ENCODE assay signal across 19 cellular contexts in the genomic region with DNA sequence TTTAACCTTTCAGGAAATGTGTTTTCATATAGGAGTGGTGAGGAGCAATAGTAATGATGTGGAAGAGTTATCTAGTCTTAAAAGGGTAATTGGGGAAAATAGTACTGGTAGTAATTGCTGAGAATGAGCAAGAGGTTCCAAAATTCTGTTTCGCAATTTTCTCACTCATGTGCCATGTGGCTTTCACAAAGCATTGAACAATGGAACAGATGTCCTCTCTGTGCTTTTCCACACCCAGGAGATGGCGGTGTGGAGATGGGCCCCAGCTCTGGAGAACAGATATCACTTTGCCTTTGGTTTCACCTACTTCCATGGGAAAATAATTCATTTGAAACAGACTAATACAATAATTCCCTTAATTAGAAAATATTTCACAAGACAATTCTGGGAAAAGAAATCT.
A peak's percentile ranks its signal among the peaks of the same experiment; 100 is the strongest.
DNase-seq lines count a peak whose midpoint lies in the region; ATAC-seq, FAIRE-seq and TF ChIP-seq lines count a peak whose summit lies in the region.
"Had no signal": no experiment of that assay in that cellular context is flagged by ENCODE, and none has a peak within 500 bp of the region (broad histone marks: within the 10 kb centered on the region; RNA-seq: fewer than 3 reads in every experiment).

No MANE protein-coding gene starts in this region.

- RAD21 ChIA-PET in GM12878 (lab: Charles Lee; ENCODE audit: unreplicated experiment), result no interaction called here

- intact Hi-C loops in GM12878 (cut with micrococcal nuclease; ENCODE audit: unreplicated experiment), result no loop called here

- H3K79me2 ChIP-seq in GM12878 (ENCODE audit: control insufficient read depth, insufficient read depth, low read length), result no peaks in the 10 kb centered on the region

- H4K20me1 ChIP-seq in GM12878 (ENCODE audit: control insufficient read depth, insufficient read depth), result no peaks in the 10 kb centered on the region
- H4K20me1 ChIP-seq: BLaER1 treated with 17β-estradiol and CSF1 and Interleukin-3, amounts not matched to agents 10 nM and 100 nM had no signal

- H2AFZ ChIP-seq in GM12878 (ENCODE audit: control insufficient read depth, low read depth, low read length), result no peak overlapping the region

- H3K9me3 Mint-ChIP-seq in natural killer cell treated with Interleukin-12 subunit alpha and Interleukin-12 subunit beta and Interleukin-15 and Interleukin-18, amount 100 ng/mL, for 72 hours, result peaks cover 4% of the 10 kb centered on the region

- no peak overlapping the region for H3K4me3 ChIP-seq in GM12878
- H3K4me3 ChIP-seq: BLaER1 treated with 17β-estradiol and CSF1 and Interleukin-3, amounts not matched to agents 10 nM and 100 nM; SJCRH30; thyroid gland had no signal

- DNase-seq in NCI-H146 (lab: John Stamatoyannopoulos, UW) (peak; percentile 82), GM12878 (ENCODE audit: low read depth, low spot score) (no peak), kidney tubule cell (ENCODE audit: low spot score) (peak; percentile 9), NCI-H345 (lab: John Stamatoyannopoulos, UW) (no peak)
- no peak for DNase-seq in natural killer cell treated with Interleukin-12 subunit alpha and Interleukin-12 subunit beta and Interleukin-15 and Interleukin-18, amount 100 ng/mL, for 72 hours (ENCODE audit: low spot score)
- DNase-seq: activated naive CD8-positive, alpha-beta T cell treated with anti-CD3 and anti-CD28 coated beads for 36 hours; activated T-cell treated with anti-CD3 and anti-CD28 coated beads, Interleukin-2, amount 50 U/mL, for 4 hours; cerebellar nuclear complex; DMS79 treated with DMSO at 0.1 percent for 48 hours; mesenchymal stem cell; NK-92 treated with Interleukin-12 subunit alpha and Interleukin-12 subunit beta, amount 100 ng/mL, for 24 hours; stimulated activated CD4-positive, alpha-beta T cell treated with anti-CD3 and anti-CD28 coated beads, Interleukin-2, amount 100 ng/mL, for 48 hours; stimulated activated CD8-positive, alpha-beta memory T cell treated with anti-CD3 and anti-CD28 coated beads, Interleukin-4, amount 100 ng/mL, for 48 hours; thyroid gland had no signal

- H3K27ac ChIP-seq in GM12878 (ENCODE audit: control insufficient read depth, insufficient read depth), result no peak overlapping the region
- H3K27ac ChIP-seq: BLaER1 treated with 17β-estradiol and CSF1 and Interleukin-3, amounts not matched to agents 10 nM and 100 nM; SJCRH30; thyroid gland had no signal

- no peak overlapping the region for H3K4me2 ChIP-seq in GM12878 (ENCODE audit: control insufficient read depth, insufficient read depth)
- H3K4me2 ChIP-seq: BLaER1 treated with 17β-estradiol and CSF1 and Interleukin-3, amounts not matched to agents 10 nM and 100 nM had no signal

- H3K4me3 Mint-ChIP-seq in natural killer cell treated with Interleukin-12 subunit alpha and Interleukin-12 subunit beta and Interleukin-15 and Interleukin-18, amount 100 ng/mL, for 72 hours, result no peak overlapping the region
- H3K4me3 Mint-ChIP-seq: activated naive CD8-positive, alpha-beta T cell treated with anti-CD3 and anti-CD28 coated beads for 36 hours; activated T-cell treated with anti-CD3 and anti-CD28 coated beads, Interleukin-2, amount 50 U/mL, for 4 hours had no signal

- TF ChIP-seq POLR2A in GM12878 (IDR thresholded peaks at IDR 0.05; ENCODE audit: low read depth, low read length), result no peak

- no peaks in the 10 kb centered on the region for H3K36me3 ChIP-seq in GM12878 (ENCODE audit: control insufficient read depth in 2 of 2, insufficient read depth in 2 of 2, low read length in 1 of 2)
- H3K36me3 ChIP-seq: BLaER1 treated with 17β-estradiol and CSF1 and Interleukin-3, amounts not matched to agents 10 nM and 100 nM; SJCRH30; thyroid gland had no signal

- no peak for TF ChIP-seq EP300 in GM12878 (IDR thresholded peaks at IDR 0.05; ENCODE audit: borderline replicate concordance in 1 of 2, control insufficient read depth in 1 of 2, low read depth in 2 of 2, low read length in 2 of 2)

- no peaks in the 10 kb centered on the region; the same call in 2 of the 3 replicates for H3K9me3 ChIP-seq in GM12878 (replicated peaks; ENCODE audit: control insufficient read depth, insufficient read depth, low read length)
- H3K9me3 ChIP-seq: SJCRH30, thyroid gland had no signal

- CTCF ChIA-PET in GM12878 (lab: Yijun Ruan, JAX), result interaction anchor here (0.8 kb wide), 1 partner anchor 366 kb away, joined by 3 read pairs; no protein-coding TSS in a partner anchor

- no peaks in the 10 kb centered on the region for H3K27me3 Mint-ChIP-seq in natural killer cell treated with Interleukin-12 subunit alpha and Interleukin-12 subunit beta and Interleukin-15 and Interleukin-18, amount 100 ng/mL, for 72 hours
- H3K27me3 Mint-ChIP-seq: activated naive CD8-positive, alpha-beta T cell treated with anti-CD3 and anti-CD28 coated beads for 36 hours had no signal

- no peak overlapping the region for H3K27ac Mint-ChIP-seq in natural killer cell treated with Interleukin-12 subunit alpha and Interleukin-12 subunit beta and Interleukin-15 and Interleukin-18, amount 100 ng/mL, for 72 hours
- H3K27ac Mint-ChIP-seq: activated naive CD8-positive, alpha-beta T cell treated with anti-CD3 and anti-CD28 coated beads for 36 hours had no signal

- WGBS in GM12878 (ENCODE audit: insufficient coverage, insufficient replicate concordance, low lambda C conversion rate, missing lambda C conversion rate), result 27% methylated on average over 2 of the region's 2 CpGs

- TF ChIP-seq CTCF in GM12872 (IDR thresholded peaks at IDR 0.05; ENCODE audit: insufficient read depth, low read depth, low read length) (0 out of 3 replicates have a peak, but pooled peaks have one; percentile 4), GM12878 (IDR thresholded peaks at IDR 0.05 in 2 of 3, conservative IDR thresholded peaks at IDR 0.05 in 1 of 3; ENCODE audit: control insufficient read depth in 2 of 3, extremely low read depth in 1 of 3, insufficient read depth in 1 of 3, low read depth in 3 of 3, low read length in 3 of 3) (0 out of 6 replicates have a peak, but pooled peaks of 1 of the 3 experiments have one; percentile 16)

- no peak for ATAC-seq in GM12878
- ATAC-seq in natural killer cell treated with Interleukin-12 subunit alpha and Interleukin-12 subunit beta and Interleukin-15 and Interleukin-18, amount 100 ng/mL, for 72 hours, result no peak
- ATAC-seq in HG02973 (IDR thresholded peaks at IDR 0.05; ENCODE audit: unreplicated experiment), result no peak
- ATAC-seq: activated T-cell treated with anti-CD3 and anti-CD28 coated beads, Interleukin-2, amount 50 U/mL, for 4 hours; sciatic nerve had no signal

- no TSS peak for BruUV-seq in GM12878 (replicated peaks; lab: Mats Ljungman, UMichigan)

- no peaks in the 10 kb centered on the region for H3K36me3 Mint-ChIP-seq in natural killer cell treated with Interleukin-12 subunit alpha and Interleukin-12 subunit beta and Interleukin-15 and Interleukin-18, amount 100 ng/mL, for 72 hours
- H3K36me3 Mint-ChIP-seq: activated naive CD8-positive, alpha-beta T cell treated with anti-CD3 and anti-CD28 coated beads for 36 hours had no signal

- no peak for FAIRE-seq in GM12878 (lab: Jason Lieb, UNC)

- H3K9ac ChIP-seq in GM12878 (ENCODE audit: control insufficient read depth, insufficient read depth, low read length), result no peak overlapping the region
- H3K9ac ChIP-seq: BLaER1 treated with 17β-estradiol and CSF1 and Interleukin-3, amounts not matched to agents 10 nM and 100 nM had no signal

- peak; percentile 22; the same call in 1 of the 2 replicates for TF ChIP-seq RAD21 in GM12878 (IDR thresholded peaks at IDR 0.05; ENCODE audit: insufficient read depth, low read depth, low read length)

- SMC1A ChIA-PET in GM12878 (lab: Charles Lee; ENCODE audit: uncharacterized antibody, unreplicated experiment), result no interaction called here

- no peaks in the 10 kb centered on the region for H3K4me1 ChIP-seq in GM12878 (ENCODE audit: control insufficient read depth, insufficient read depth, low read length)
- H3K4me1 ChIP-seq: BLaER1 treated with 17β-estradiol and CSF1 and Interleukin-3, amounts not matched to agents 10 nM and 100 nM; SJCRH30; thyroid gland had no signal

- no peaks in the 10 kb centered on the region for H3K27me3 ChIP-seq in GM12878 (replicated peaks in 1 of 2; ENCODE audit: control insufficient read depth in 2 of 2, insufficient read depth in 2 of 2, low read length in 1 of 2)
- H3K27me3 ChIP-seq: BLaER1 treated with 17β-estradiol and CSF1 and Interleukin-3, amounts not matched to agents 10 nM and 100 nM; SJCRH30; thyroid gland had no signal

- in situ Hi-C loops in GM12878 (cut with MboI), result no loop called here

- H3K4me1 Mint-ChIP-seq in natural killer cell treated with Interleukin-12 subunit alpha and Interleukin-12 subunit beta and Interleukin-15 and Interleukin-18, amount 100 ng/mL, for 72 hours (ENCODE audit: low read depth in 2 of 2), result no peaks in the 10 kb centered on the region
- H3K4me1 Mint-ChIP-seq: activated naive CD8-positive, alpha-beta T cell treated with anti-CD3 and anti-CD28 coated beads for 36 hours had no signal

- POLR2A ChIA-PET in GM12878 (lab: Charles Lee), result no interaction called here

TF ChIP-seq in GM12878, 131 proteins besides CTCF, POLR2A, EP300 and RAD21 (continues in another document):
- TF ChIP-seq, protein P1, sequence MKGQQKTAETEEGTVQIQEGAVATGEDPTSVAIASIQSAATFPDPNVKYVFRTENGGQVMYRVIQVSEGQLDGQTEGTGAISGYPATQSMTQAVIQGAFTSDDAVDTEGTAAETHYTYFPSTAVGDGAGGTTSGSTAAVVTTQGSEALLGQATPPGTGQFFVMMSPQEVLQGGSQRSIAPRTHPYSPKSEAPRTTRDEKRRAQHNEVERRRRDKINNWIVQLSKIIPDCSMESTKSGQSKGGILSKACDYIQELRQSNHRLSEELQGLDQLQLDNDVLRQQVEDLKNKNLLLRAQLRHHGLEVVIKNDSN (IDR thresholded peaks at IDR 0.05; ENCODE audit: borderline replicate concordance, extremely low read length, insufficient read depth, low read depth, low read length), result no peak
- TF ChIP-seq, protein P2, sequence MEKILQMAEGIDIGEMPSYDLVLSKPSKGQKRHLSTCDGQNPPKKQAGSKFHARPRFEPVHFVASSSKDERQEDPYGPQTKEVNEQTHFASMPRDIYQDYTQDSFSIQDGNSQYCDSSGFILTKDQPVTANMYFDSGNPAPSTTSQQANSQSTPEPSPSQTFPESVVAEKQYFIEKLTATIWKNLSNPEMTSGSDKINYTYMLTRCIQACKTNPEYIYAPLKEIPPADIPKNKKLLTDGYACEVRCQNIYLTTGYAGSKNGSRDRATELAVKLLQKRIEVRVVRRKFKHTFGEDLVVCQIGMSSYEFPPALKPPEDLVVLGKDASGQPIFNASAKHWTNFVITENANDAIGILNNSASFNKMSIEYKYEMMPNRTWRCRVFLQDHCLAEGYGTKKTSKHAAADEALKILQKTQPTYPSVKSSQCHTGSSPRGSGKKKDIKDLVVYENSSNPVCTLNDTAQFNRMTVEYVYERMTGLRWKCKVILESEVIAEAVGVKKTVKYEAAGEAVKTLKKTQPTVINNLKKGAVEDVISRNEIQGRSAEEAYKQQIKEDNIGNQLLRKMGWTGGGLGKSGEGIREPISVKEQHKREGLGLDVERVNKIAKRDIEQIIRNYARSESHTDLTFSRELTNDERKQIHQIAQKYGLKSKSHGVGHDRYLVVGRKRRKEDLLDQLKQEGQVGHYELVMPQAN (conservative IDR thresholded peaks at IDR 0.05), result no peak
- TF ChIP-seq BMI1 (IDR thresholded peaks at IDR 0.05; ENCODE audit: borderline replicate concordance) (no peak), JUND (IDR thresholded peaks at IDR 0.05; ENCODE audit: low read depth, low read length) (no peak), JUNB (IDR thresholded peaks at IDR 0.05) (no peak)

Comparison
In these comparisons a context has a peak if more than half of its experiments do, and no peak if none do; other contexts are left out.
1. DNase-seq: peak in NCI-H146 (single experiment) and kidney tubule cell (single experiment); none in GM12878 (single experiment), natural killer cell treated with Interleukin-12 subunit alpha and Interleukin-12 subunit beta and Interleukin-15 and Interleukin-18, amount 100 ng/mL, for 72 hours (single experiment) and NCI-H345 (single experiment).